In the genomic region with DNA sequence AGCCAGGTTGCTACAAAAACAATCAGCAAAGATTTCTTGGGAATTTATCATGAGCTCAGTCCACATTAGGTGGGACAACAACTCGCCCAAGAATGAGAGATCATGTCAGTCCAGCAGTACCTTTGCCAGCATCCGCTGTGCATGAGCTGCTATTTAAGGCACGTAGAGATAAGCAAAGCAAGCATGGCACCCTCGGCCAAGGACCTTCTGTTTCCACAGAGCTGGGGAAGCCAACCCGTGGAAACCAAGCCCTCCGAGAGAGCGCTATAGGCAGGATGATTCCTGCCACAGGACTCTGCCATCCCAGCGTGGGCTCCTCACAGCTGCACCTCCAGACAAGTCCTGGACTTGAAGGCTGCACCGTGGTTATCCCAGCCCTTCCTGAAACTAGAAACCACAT, we compare ENCODE assay signal across 20 cellular contexts.
DNase-seq lines count a peak whose midpoint lies in the region; ATAC-seq and TF ChIP-seq lines count a peak whose summit lies in the region.
"Had no signal": no experiment of that assay in that cellular context is flagged by ENCODE, and none has a peak within 500 bp of the region (broad histone marks: within the 10 kb centered on the region; RNA-seq: fewer than 3 reads in every experiment).

No MANE protein-coding gene starts in this region.

- no CpG with 5 or more reads among the region's 9 CpGs for WGBS in trophoblast cell (ENCODE audit: extremely low coverage, insufficient coverage, insufficient read length)
- WGBS in tibial nerve, 2 donors = 75 to 91% methylated on average over 6 to 8 of the region's 9 CpGs

- no peak overlapping the region for H4K91ac ChIP-seq in trophoblast cell (ENCODE audit: low read depth, low read length)

- TF ChIP-seq EP300 in tibial nerve (IDR thresholded peaks at IDR 0.05) = no peak

- TF ChIP-seq CTCF in BE2C (IDR thresholded peaks at IDR 0.05; ENCODE audit: low read depth, low read length) (no peak), tibial nerve (IDR thresholded peaks at IDR 0.05) (no peak)

- H3K4me2 ChIP-seq in trophoblast cell (ENCODE audit: low read length) = no peak overlapping the region

- ATAC-seq in left cardiac atrium = peak; percentile 75 to 89
- ATAC-seq in HG02623 (IDR thresholded peaks at IDR 0.05; ENCODE audit: unreplicated experiment) = no peak
- ATAC-seq in sciatic nerve = no peak
- ATAC-seq: Panc1 had no signal

- H3K9me3 ChIP-seq in BE2C (no peaks in the 10 kb centered on the region), trophoblast cell (ENCODE audit: insufficient read depth, low read depth, low read length) (peaks cover 7% of the 10 kb centered on the region), tibial nerve (no peaks in the 10 kb centered on the region)

- H2BK5ac ChIP-seq in trophoblast cell (ENCODE audit: low read depth, low read length, poor library complexity) = no peak overlapping the region

- DNase-seq in BE2C = peak; percentile 4
- peak; percentile 23 for DNase-seq in cerebellar cortex (ENCODE audit: low spot score)
- peak; percentile 54 for DNase-seq in left cardiac atrium
- DNase-seq in trophoblast cell = peak; percentile 46 to 66
- DNase-seq in tibial nerve (ENCODE audit: low spot score in 2 of 2) = no peak
- DNase-seq in medulla oblongata (ENCODE audit: extremely low spot score) = no peak
- DNase-seq in sciatic nerve (ENCODE audit: low spot score) = no peak
- DNase-seq: 8988T; CD4-positive, alpha-beta memory T cell; DMS153; GF-D8; H9; Karpas-422; NCI-H1417 treated with DMSO at 0.1 percent for 48 hours; NCI-H187 treated with DMSO at 0.1 percent for 48 hours; NCI-H345; NCI-H524 treated with DMSO at 0.1 percent for 48 hours; SHP77 had no signal

- H4K12ac ChIP-seq in trophoblast cell (ENCODE audit: low read depth, low read length) = no peak overlapping the region

- peaks cover 3% of the 10 kb centered on the region; the same call in 1 of the 2 replicates for H3K4me1 ChIP-seq in BE2C
- no peaks in the 10 kb centered on the region for H3K4me1 ChIP-seq in trophoblast cell (ENCODE audit: control insufficient read depth in 1 of 2, insufficient read depth in 2 of 2, low read length in 2 of 2)
- no peaks in the 10 kb centered on the region for H3K4me1 ChIP-seq in tibial nerve

- no peak overlapping the region for H3K4ac ChIP-seq in trophoblast cell (ENCODE audit: low read depth, low read length)

- H3K27ac ChIP-seq in trophoblast cell (ENCODE audit: low read depth, low read length) (no peak overlapping the region), tibial nerve (no peak overlapping the region)

- no peak overlapping the region for H2AFZ ChIP-seq in trophoblast cell (ENCODE audit: insufficient read depth, low read length, poor library complexity)

- H3K9ac ChIP-seq in trophoblast cell (ENCODE audit: low read length) = no peak overlapping the region

- no peak overlapping the region for H3K14ac ChIP-seq in trophoblast cell (ENCODE audit: low read length)

- H3K79me2 ChIP-seq in trophoblast cell (ENCODE audit: control insufficient read depth, insufficient read depth, low read length, poor library complexity) = no peaks in the 10 kb centered on the region

- H3K4me3 ChIP-seq in BE2C (ENCODE audit: low read depth, low read length) (no peak overlapping the region), trophoblast cell (ENCODE audit: low read depth, low read length) (no peak overlapping the region), tibial nerve (no peak overlapping the region)

- no peaks in the 10 kb centered on the region for H3K36me3 ChIP-seq in BE2C
- no peaks in the 10 kb centered on the region for H3K36me3 ChIP-seq in trophoblast cell (ENCODE audit: control insufficient read depth in 1 of 2, insufficient read depth in 2 of 2, low read length in 2 of 2)
- no peaks in the 10 kb centered on the region for H3K36me3 ChIP-seq in tibial nerve

- H3K27me3 ChIP-seq in BE2C (no peaks in the 10 kb centered on the region), trophoblast cell (ENCODE audit: insufficient read depth, low read length) (no peaks in the 10 kb centered on the region), tibial nerve (no peaks in the 10 kb centered on the region)

- no peak overlapping the region for H2BK12ac ChIP-seq in trophoblast cell (ENCODE audit: low read length)

- H2BK120ac ChIP-seq in trophoblast cell (ENCODE audit: insufficient read depth, low read length, poor library complexity) = no peak overlapping the region

- no peak overlapping the region for H4K8ac ChIP-seq in trophoblast cell (ENCODE audit: low read depth, low read length)

- no peak for TF ChIP-seq POLR2A in tibial nerve (IDR thresholded peaks at IDR 0.05)

- no peaks in the 10 kb centered on the region for H3K79me1 ChIP-seq in trophoblast cell (ENCODE audit: low read length)

- H3K23ac ChIP-seq in trophoblast cell (ENCODE audit: low read length) = no peak overlapping the region

- no peak overlapping the region for H3K18ac ChIP-seq in trophoblast cell (ENCODE audit: low read length)

- intact Hi-C loops in left cardiac atrium (cut with DNase I) (no loop called here), sciatic nerve (cut with DNase I) (no loop called here)

- H2AK5ac ChIP-seq in trophoblast cell (ENCODE audit: low read length) = no peak overlapping the region

Comparison
In these comparisons a context has a peak if more than half of its experiments do, and no peak if none do; other contexts are left out.
1. DNase-seq: peak in BE2C (single experiment), cerebellar cortex (single experiment), left cardiac atrium (single experiment) and trophoblast cell (2 of 2); none in tibial nerve (0 of 2), medulla oblongata (single experiment) and sciatic nerve (single experiment).
2. ATAC-seq: peak in left cardiac atrium (2 of 2); none in HG02623 (single experiment) and sciatic nerve (single experiment).